33 cellular contexts compared by ENCODE assay signal in the genomic region with DNA sequence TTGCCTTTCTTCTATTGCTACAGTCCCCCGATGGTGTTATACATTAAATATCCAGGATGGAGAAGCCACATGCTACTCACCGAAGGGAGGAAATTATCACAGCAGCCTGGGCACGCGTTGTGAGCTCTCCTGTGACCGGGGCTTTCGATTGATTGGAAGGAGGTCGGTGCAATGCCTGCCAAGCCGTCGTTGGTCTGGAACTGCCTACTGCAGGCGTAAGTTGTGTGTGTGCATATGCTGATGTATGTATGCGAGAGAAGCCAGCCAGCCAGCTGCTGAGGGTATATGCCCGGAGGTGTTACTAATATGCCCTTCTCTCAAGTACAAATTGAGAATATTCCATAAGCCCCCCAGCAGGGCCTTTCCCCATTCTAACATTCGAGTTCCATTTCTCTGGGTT. TPM values are rescaled to one million over a fixed set of nuclear protein-coding genes. Genes with fewer than 3 reads are reported as not detected.
"Had no signal": no experiment of that assay in that cellular context is flagged by ENCODE, and none has a peak within 500 bp of the region (broad histone marks: within the 10 kb centered on the region; RNA-seq: fewer than 3 reads in every experiment).

No MANE protein-coding gene starts in this region.

- H3K27ac ChIP-seq: adrenal gland, ascending aorta, body of pancreas, brain microvascular endothelial cell, breast epithelium, cardiac muscle cell had no signal

- DNase-seq: activated effector memory CD4-positive, alpha-beta T cell treated with anti-CD3 and anti-CD28 coated beads, Interleukin-2, amount 50 U/mL, for 16 hours; activated effector memory CD4-positive, alpha-beta T cell treated with Interleukin-2 at 50 U/mL for 16 hours; activated gamma-delta T cell; activated gamma-delta T cell treated with Interleukin-2 at 50 U/mL for 16 hours; activated naive CD4-positive, alpha-beta T cell; activated naive CD4-positive, alpha-beta T cell treated with anti-CD3 and anti-CD28 coated beads for 36 hours; activated naive CD4-positive, alpha-beta T cell treated with anti-CD3 and anti-CD28 coated beads, Interleukin-2, amount 10 ng/mL, durations not matched to agents 7 days and 5 days; activated naive CD4-positive, alpha-beta T cell treated with anti-CD3 and anti-CD28 coated beads, Interleukin-2, amount 50 U/mL, for 16 hours; activated naive CD4-positive, alpha-beta T cell treated with Interleukin-2 at 50 U/mL for 16 hours; activated naive CD8-positive, alpha-beta T cell treated with anti-CD3 and anti-CD28 coated beads for 36 hours; activated naive CD8-positive, alpha-beta T cell treated with anti-CD3 and anti-CD28 coated beads, Interleukin-2, amount 10 ng/mL, durations not matched to agents 7 days and 5 days; activated naive CD8-positive, alpha-beta T cell treated with anti-CD3 and anti-CD28 coated beads, Interleukin-2, amount 50 U/mL, for 24 hours; activated T-cell treated with anti-CD3 and anti-CD28 coated beads, Interleukin-2, amount 50 U/mL, for 24 hours; activated T-cell treated with anti-CD3 and anti-CD28 coated beads, Interleukin-2, amount 50 U/mL, for 4 hours; activated T-cell treated with anti-CD3 and anti-CD28 coated beads, Interleukin-2, amount 50 U/mL, for 48 hours; activated T-cell treated with anti-CD3 and anti-CD28 coated beads, Interleukin-2, amount 50 U/mL, for 72 hours; adrenal gland; amniotic stem cell; amygdala; anterior cingulate cortex; aorta; body of pancreas; brain microvascular endothelial cell; caudate nucleus; central memory CD4-positive, alpha-beta T cell; cerebellar nuclear complex had no signal

- ATAC-seq: activated naive CD4-positive, alpha-beta T cell treated with anti-CD3 and anti-CD28 coated beads, Interleukin-2, amount 50 U/mL, for 72 hours; activated naive CD8-positive, alpha-beta T cell treated with anti-CD3 and anti-CD28 coated beads, Interleukin-2, amount 50 U/mL, for 24 hours; activated T-cell treated with anti-CD3 and anti-CD28 coated beads, Interleukin-2, amount 50 U/mL, for 4 hours; activated T-cell treated with anti-CD3 and anti-CD28 coated beads, Interleukin-2, amount 50 U/mL, for 72 hours; activated T-helper 17 cell treated with anti-CD3 and anti-CD28 coated beads, Interleukin-2, amount 50 U/mL, for 72 hours; body of pancreas had no signal

- H3K36me3 ChIP-seq: adrenal gland, breast epithelium, cardiac muscle cell had no signal

- H3K27me3 ChIP-seq: ascending aorta, body of pancreas, brain microvascular endothelial cell, cardiac muscle cell had no signal

- H3K9me3 ChIP-seq: adrenal gland, ascending aorta, body of pancreas, breast epithelium had no signal

- H3K4me1 ChIP-seq: adrenal gland, ascending aorta, body of pancreas, breast epithelium had no signal

- H3K4me3 ChIP-seq: adrenal gland, ascending aorta, body of pancreas, breast epithelium, cardiac muscle cell had no signal

RNA-seq across cellular contexts. Expression of a gene that starts 18.2 kb away (rescaled TPM):
- total RNA-seq: activated naive CD4-positive, alpha-beta T cell treated with anti-CD3 and anti-CD28 coated beads for 36 hours; activated naive CD4-positive, alpha-beta T cell treated with anti-CD3 and anti-CD28 coated beads, Interleukin-2, amount 50 U/mL, for 72 hours; activated naive CD8-positive, alpha-beta T cell treated with anti-CD3 and anti-CD28 coated beads for 36 hours; activated naive CD8-positive, alpha-beta T cell treated with anti-CD3 and anti-CD28 coated beads, Interleukin-2, amount 10 ng/mL, durations not matched to agents 7 days and 5 days; activated T-cell treated with anti-CD3 and anti-CD28 coated beads, Interleukin-2, amount 50 U/mL, for 4 hours; activated T-cell treated with anti-CD3 and anti-CD28 coated beads, Interleukin-2, amount 50 U/mL, for 72 hours; activated T-helper 1 cell treated with anti-CD3 and anti-CD28 coated beads, Interleukin-12 subunit alpha, Interleukin-12 subunit beta, Interleukin-2, Interleukin-4 antibody, amounts not matched to agents 30 ng/mL and 10 ng/mL and 1 ng/mL, durations not matched to agents 14 hours and 24 hours and 36 hours; activated T-helper 17 cell treated with anti-CD3 and anti-CD28 coated beads, Interleukin-2, amount 50 U/mL, for 72 hours; activated T-helper 2 cell treated with anti-CD3 and anti-CD28 coated beads, Interferon-gamma antibody, Interleukin-2, Interleukin-4, amounts not matched to agents 10 μg/mL and 5 μg/mL and 100 μg/mL, durations not matched to agents 14 hours and 24 hours and 36 hours had no signal

RNA-seq across cellular contexts. Expression of a gene that starts 25.5 kb away (rescaled TPM):
- total RNA-seq: activated T-helper 1 cell treated with anti-CD3 and anti-CD28 coated beads, Interleukin-12 subunit alpha, Interleukin-12 subunit beta, Interleukin-2, Interleukin-4 antibody, amounts not matched to agents 30 ng/mL and 10 ng/mL and 1 ng/mL, durations not matched to agents 14 hours and 24 hours and 36 hours; activated T-helper 17 cell treated with anti-CD3 and anti-CD28 coated beads, Interleukin-2, amount 50 U/mL, for 72 hours; activated T-helper 2 cell treated with anti-CD3 and anti-CD28 coated beads, Interferon-gamma antibody, Interleukin-2, Interleukin-4, amounts not matched to agents 10 μg/mL and 5 μg/mL and 100 μg/mL, durations not matched to agents 14 hours and 24 hours and 36 hours had no signal
